ENCODE assay signal across 7 cellular contexts in genomic region chr14:24904533-24904932, GRCh38.
"Had no signal": no experiment of that assay in that cellular context is flagged by ENCODE, and none has a peak within 500 bp of the region (broad histone marks: within the 10 kb centered on the region; RNA-seq: fewer than 3 reads in every experiment).

No MANE protein-coding gene starts in this region.

- H3K27ac ChIP-seq: HL-60, KMS-11 had no signal

- H3K4me2 ChIP-seq: KMS-11 had no signal

- H3K9ac ChIP-seq: KMS-11 had no signal

- H3K4me3 ChIP-seq: K562 had no signal

- ATAC-seq: K562 had no signal

- FAIRE-seq: HTR-8/SVneo, K562 had no signal

- DNase-seq: IMR-90, KBM-7, KG1 had no signal
